Comparison of ENCODE assay signal across 16 cellular contexts in the genomic region with DNA sequence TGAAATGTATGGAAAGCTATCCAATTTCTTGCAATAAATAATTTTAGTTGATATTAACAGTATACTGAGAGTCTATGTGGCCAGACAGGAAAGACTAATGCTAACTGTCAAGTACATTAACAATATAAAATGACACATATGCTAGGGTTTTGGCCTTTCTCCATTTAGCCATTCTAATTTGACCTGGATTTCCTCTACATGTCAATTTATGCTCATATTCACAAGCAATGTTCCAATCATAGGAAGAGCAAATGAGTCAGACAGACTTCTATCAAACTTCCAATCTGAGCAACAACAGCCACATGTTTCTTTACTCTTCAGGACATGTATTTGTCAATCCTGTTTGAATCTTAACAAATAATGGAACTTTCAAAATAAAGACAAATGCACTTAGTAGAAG. TPM values are rescaled to one million over a fixed set of nuclear protein-coding genes. Genes with fewer than 3 reads are reported as not detected.
"Had no signal": no experiment of that assay in that cellular context is flagged by ENCODE, and none has a peak within 500 bp of the region (broad histone marks: within the 10 kb centered on the region; RNA-seq: fewer than 3 reads in every experiment).

No MANE protein-coding gene starts in this region.

- H3K4me3 Mint-ChIP-seq: activated T-helper 1 cell treated with anti-CD3 and anti-CD28 coated beads, Interleukin-12 subunit alpha, Interleukin-12 subunit beta, Interleukin-2, Interleukin-4 antibody, amounts not matched to agents 30 ng/mL and 10 ng/mL and 1 ng/mL, durations not matched to agents 14 hours and 24 hours and 36 hours; natural killer cell treated with Interleukin-12 subunit alpha and Interleukin-12 subunit beta and Interleukin-15 and Interleukin-18, amount 100 ng/mL, for 72 hours; stimulated activated naive CD8-positive, alpha-beta T cell treated with anti-CD3 and anti-CD28 coated beads, Interleukin-15, Interleukin-2, amounts not matched to agents 100 ng/mL and 50 ng/mL, for 24 hours had no signal

- H3K27me3 ChIP-seq: left lung, right atrium auricular region, suprapubic skin had no signal

- H3K27ac ChIP-seq: coronary artery, left lung, suprapubic skin had no signal

- H3K4me3 ChIP-seq: coronary artery, left lung, right atrium auricular region, suprapubic skin had no signal

- DNase-seq: activated naive CD4-positive, alpha-beta T cell treated with Interleukin-2 at 50 U/mL for 16 hours; caudate nucleus; effector CD8-positive, alpha-beta T cell; left lung; nucleus accumbens; small intestine; T-helper 1 cell; T1000; trophoblast cell had no signal

- H3K9me3 ChIP-seq: suprapubic skin had no signal

- H3K9me3 Mint-ChIP-seq: activated T-helper 1 cell treated with anti-CD3 and anti-CD28 coated beads, Interleukin-12 subunit alpha, Interleukin-12 subunit beta, Interleukin-2, Interleukin-4 antibody, amounts not matched to agents 30 ng/mL and 10 ng/mL and 1 ng/mL, durations not matched to agents 14 hours and 24 hours and 36 hours; stimulated activated naive CD8-positive, alpha-beta T cell treated with anti-CD3 and anti-CD28 coated beads, Interleukin-15, Interleukin-2, amounts not matched to agents 100 ng/mL and 50 ng/mL, for 24 hours had no signal

- H3K36me3 Mint-ChIP-seq: natural killer cell treated with Interleukin-12 subunit alpha and Interleukin-12 subunit beta and Interleukin-15 and Interleukin-18, amount 100 ng/mL, for 72 hours had no signal

- H3K36me3 ChIP-seq: left lung, right atrium auricular region, suprapubic skin had no signal

- H3K27ac Mint-ChIP-seq: activated T-helper 1 cell treated with anti-CD3 and anti-CD28 coated beads, Interleukin-12 subunit alpha, Interleukin-12 subunit beta, Interleukin-2, Interleukin-4 antibody, amounts not matched to agents 30 ng/mL and 10 ng/mL and 1 ng/mL, durations not matched to agents 14 hours and 24 hours and 36 hours; natural killer cell treated with Interleukin-12 subunit alpha and Interleukin-12 subunit beta and Interleukin-15 and Interleukin-18, amount 100 ng/mL, for 72 hours; progenitor cell of endocrine pancreas; stimulated activated naive CD8-positive, alpha-beta T cell treated with anti-CD3 and anti-CD28 coated beads, Interleukin-15, Interleukin-2, amounts not matched to agents 100 ng/mL and 50 ng/mL, for 24 hours had no signal

- H3K4me1 ChIP-seq: left lung, suprapubic skin had no signal

- H3K27me3 Mint-ChIP-seq: progenitor cell of endocrine pancreas had no signal

RNA-seq across cellular contexts. Expression of gene CORIN, which starts 53.6 kb away (rescaled TPM):
- total RNA-seq: activated T-helper 1 cell treated with anti-CD3 and anti-CD28 coated beads, Interleukin-12 subunit alpha, Interleukin-12 subunit beta, Interleukin-2, Interleukin-4 antibody, amounts not matched to agents 30 ng/mL and 10 ng/mL and 1 ng/mL, durations not matched to agents 14 hours and 24 hours and 36 hours; natural killer cell treated with Interleukin-12 subunit alpha and Interleukin-12 subunit beta and Interleukin-15 and Interleukin-18, amount 100 ng/mL, for 72 hours had no signal
